8 cellular contexts compared by ENCODE assay signal in genomic region chr1:114715952-114716303, GRCh38. TPM values are rescaled to one million over a fixed set of nuclear protein-coding genes. Genes with fewer than 3 reads are reported as not detected.
DNase-seq lines count a peak whose midpoint lies in the region; ATAC-seq and TF ChIP-seq lines count a peak whose summit lies in the region.

No MANE protein-coding gene starts in this region.

- no peaks in the 10 kb centered on the region for H3K9me3 ChIP-seq in BLaER1 treated with 17β-estradiol and CSF1 and Interleukin-3, amounts not matched to agents 10 nM and 100 nM (replicated peaks in 1 of 11)
- H3K9me3 ChIP-seq in adrenal gland (replicated peaks in 1 of 3), result no peaks in the 10 kb centered on the region

- 32 to 37% (median 36%) methylated on average over 4 of the region's 4 CpGs for WGBS in adrenal gland, 4 donors
- WGBS in lower leg skin, 2 donors, result 27 to 30% methylated on average over 4 of the region's 4 CpGs
- WGBS in urinary bladder, result 25% methylated on average over 4 of the region's 4 CpGs

- TF ChIP-seq POLR2A in adrenal gland (IDR thresholded peaks at IDR 0.05) (no peak), lower leg skin (IDR thresholded peaks at IDR 0.05) (no peak)

- DNase-seq in adrenal gland, result no peak
- DNase-seq in lower leg skin (ENCODE audit: low spot score in 2 of 2), result no peak
- no peak for DNase-seq in GM19238 (ENCODE audit: insufficient read length, low spot score)

- TF ChIP-seq CTCF in adrenal gland (IDR thresholded peaks at IDR 0.05) (no peak), lower leg skin (IDR thresholded peaks at IDR 0.05) (no peak)

- H3K27me3 ChIP-seq in BLaER1 treated with 17β-estradiol and CSF1 and Interleukin-3, amounts not matched to agents 10 nM and 100 nM, result no peaks in the 10 kb centered on the region
- no peaks in the 10 kb centered on the region for H3K27me3 ChIP-seq in adrenal gland

- peaks cover 72 to 92% (median 82%) of the 10 kb centered on the region in 11 experiments for H3K36me3 ChIP-seq in BLaER1 treated with 17β-estradiol and CSF1 and Interleukin-3, amounts not matched to agents 10 nM and 100 nM
- H3K36me3 ChIP-seq in adrenal gland (replicated peaks in 1 of 2) (peaks cover 0 to 52% of the 10 kb centered on the region in 2 donors), urinary bladder (ENCODE audit: insufficient read depth) (peaks cover 10% of the 10 kb centered on the region)

- intact Hi-C loops in adrenal gland (cut with DNase I) (no loop called here), lower leg skin (cut with DNase I; ENCODE audit: low total_unique reads) (no loop called here)

- ATAC-seq in HG02885 (IDR thresholded peaks at IDR 0.05; ENCODE audit: poor library complexity, unreplicated experiment) (peak; percentile 10), HG03196 (IDR thresholded peaks at IDR 0.05; ENCODE audit: unreplicated experiment) (no peak), GM21529 (IDR thresholded peaks at IDR 0.05; ENCODE audit: unreplicated experiment) (no peak)

- peaks cover 4 to 28% (median 15%) of the 10 kb centered on the region in 11 experiments; a peak in 13 of 22 replicates for H4K20me1 ChIP-seq in BLaER1 treated with 17β-estradiol and CSF1 and Interleukin-3, amounts not matched to agents 10 nM and 100 nM

- H3K4me2 ChIP-seq in BLaER1 treated with 17β-estradiol and CSF1 and Interleukin-3, amounts not matched to agents 10 nM and 100 nM, result peak overlapping the region; percentile 79 to 95 (median 89)

- H3K4me1 ChIP-seq in BLaER1 treated with 17β-estradiol and CSF1 and Interleukin-3, amounts not matched to agents 10 nM and 100 nM, result peaks cover 13 to 24% (median 16%) of the 10 kb centered on the region in 10 experiments
- peaks cover 8 to 17% of the 10 kb centered on the region in 2 donors for H3K4me1 ChIP-seq in adrenal gland (replicated peaks in 1 of 2)
- H3K4me1 ChIP-seq in urinary bladder (ENCODE audit: insufficient read depth), result no peaks in the 10 kb centered on the region

- peak overlapping the region; percentile 77 to 96 (median 84) for H3K4me3 ChIP-seq in BLaER1 treated with 17β-estradiol and CSF1 and Interleukin-3, amounts not matched to agents 10 nM and 100 nM
- H3K4me3 ChIP-seq in adrenal gland (peak overlapping the region; percentile 72 to 96 (median 85)), lower leg skin (ENCODE audit: low read depth, poor library complexity, severe bottlenecking) (peak overlapping the region; percentile 95), urinary bladder (ENCODE audit: low read depth, low read length) (peak overlapping the region; percentile 69)

- H3K9ac ChIP-seq in BLaER1 treated with 17β-estradiol and CSF1 and Interleukin-3, amounts not matched to agents 10 nM and 100 nM, result peak overlapping the region; percentile 90 to 97 (median 95)

- peak overlapping the region; percentile 90 to 98 (median 94) for H3K27ac ChIP-seq in BLaER1 treated with 17β-estradiol and CSF1 and Interleukin-3, amounts not matched to agents 10 nM and 100 nM
- H3K27ac ChIP-seq in adrenal gland (peak overlapping the region; percentile 62 to 95 (median 83)), urinary bladder (ENCODE audit: low read depth) (peak overlapping the region; percentile 86)

RNA-seq across cellular contexts. Expression of gene NRAS, which starts 0.6 kb away (rescaled TPM):
- total RNA-seq in adrenal gland, result 10 to 100 TPM; 12.5 to 23.3 (median 18.7) TPM
- polyA plus RNA-seq in adrenal gland, result 10 to 100 TPM in 2 of 3 donors, 1 to 10 TPM in 1; 5.8 to 26.5 (median 10.1) TPM
- 10 to 100 TPM; 19.6 to 40.0 (median 33.2) TPM for total RNA-seq in lower leg skin
- total RNA-seq in urinary bladder, result 46.5 TPM
- polyA plus RNA-seq in urinary bladder, result 11.5 TPM

RNA-seq across cellular contexts. Expression of gene AMPD1, which starts 20.6 kb away (rescaled TPM):
- total RNA-seq in adrenal gland (not detected), lower leg skin (not detected), urinary bladder (1.9 TPM)
- polyA plus RNA-seq in adrenal gland (under 1 TPM in 2 of 3 donors, not detected in 1; 0.24 to 0.29 TPM), urinary bladder (not detected)

RNA-seq across cellular contexts. Expression of gene CSDE1, which starts 41.9 kb away (rescaled TPM):
- 100 to 1,000 TPM; 289 to 775 (median 496) TPM for total RNA-seq in adrenal gland
- 100 to 1,000 TPM in 2 of 3 donors, 10 to 100 TPM in 1; 75.6 to 376 (median 104) TPM for polyA plus RNA-seq in adrenal gland
- 1,000 to 10,000 TPM in 1 of 4 donors, 100 to 1,000 TPM in 3; 342 to 1,039 (median 551) TPM for total RNA-seq in lower leg skin
- total RNA-seq in urinary bladder, result 504 TPM
- 357 TPM for polyA plus RNA-seq in urinary bladder

RNA-seq across cellular contexts. Expression of gene DENND2C, which starts 46.1 kb away (rescaled TPM):
- total RNA-seq in adrenal gland, result 1 to 10 TPM in 7 of 8 donors, under 1 TPM in 1; 0.91 to 4.2 (median 2.1) TPM
- 1 to 10 TPM; 1.4 TPM for polyA plus RNA-seq in adrenal gland
- total RNA-seq in lower leg skin, result 10 to 100 TPM; 43.0 to 61.2 (median 52.5) TPM
- total RNA-seq in urinary bladder, result 8.8 TPM
- polyA plus RNA-seq in urinary bladder, result 1.9 TPM
